8 cellular contexts compared by ENCODE assay signal in the genomic region with DNA sequence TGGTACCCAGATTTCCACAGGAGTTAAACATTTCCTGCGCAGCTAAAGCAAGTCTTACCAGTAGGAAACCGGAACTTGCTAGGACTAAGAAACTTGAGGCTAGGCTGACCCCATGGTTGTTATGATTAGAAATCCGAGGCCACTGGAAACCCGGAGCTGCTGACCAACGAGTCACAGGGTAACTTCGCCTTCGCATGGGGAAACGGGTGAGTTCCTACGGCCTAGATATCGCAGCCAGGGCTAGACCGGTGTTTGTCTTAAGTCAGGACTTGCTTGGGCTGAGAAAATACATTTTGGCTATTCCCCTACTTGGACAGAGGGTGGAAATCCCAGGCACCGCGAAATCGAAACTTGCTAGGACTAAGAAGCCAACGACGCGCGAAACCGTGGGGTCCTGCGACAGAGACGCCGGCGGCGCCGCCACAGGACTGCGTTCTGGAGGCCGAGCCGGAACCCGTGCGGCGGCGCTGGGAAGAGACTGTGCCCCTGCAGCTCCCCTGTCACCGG. TPM values are rescaled to one million over a fixed set of nuclear protein-coding genes. Genes with fewer than 3 reads are reported as not detected.
DNase-seq lines count a peak whose midpoint lies in the region; ATAC-seq, FAIRE-seq and TF ChIP-seq lines count a peak whose summit lies in the region.

No MANE protein-coding gene starts in this region.

- H3K4me3 ChIP-seq in BE2C (ENCODE audit: low read depth, low read length), result peak overlapping the region; percentile 81
- H3K4me3 ChIP-seq in neutrophil (ENCODE audit: low read depth in 1 of 2, low read length in 1 of 2), result peak overlapping the region; percentile 79

- peaks cover 47% of the 10 kb centered on the region for H3K4me1 Mint-ChIP-seq in activated T-cell treated with anti-CD3 and anti-CD28 coated beads, Interleukin-2, amount 50 U/mL, for 4 hours (ENCODE audit: low read depth)

- peaks cover 3% of the 10 kb centered on the region for H3K36me3 Mint-ChIP-seq in activated T-cell treated with anti-CD3 and anti-CD28 coated beads, Interleukin-2, amount 50 U/mL, for 4 hours (ENCODE audit: insufficient read depth)

- peaks cover 35% of the 10 kb centered on the region for H3K27me3 ChIP-seq in BE2C
- H3K27me3 ChIP-seq in neutrophil, result no peaks in the 10 kb centered on the region

- H3K27ac ChIP-seq in neutrophil, result peak overlapping the region; percentile 96

- H3K36me3 ChIP-seq in BE2C (no peaks in the 10 kb centered on the region), neutrophil (no peaks in the 10 kb centered on the region)

- no peaks in the 10 kb centered on the region for H3K9me3 ChIP-seq in BE2C
- no peaks in the 10 kb centered on the region for H3K9me3 ChIP-seq in neutrophil

- FAIRE-seq in urothelium cell line (lab: Jason Lieb, UNC), result no peak

- ATAC-seq in GM19025 (IDR thresholded peaks at IDR 0.05; ENCODE audit: low read depth, unreplicated experiment), result peak; percentile 16
- ATAC-seq in HG03196 (IDR thresholded peaks at IDR 0.05; ENCODE audit: unreplicated experiment), result peak; percentile 23
- ATAC-seq in activated T-cell treated with anti-CD3 and anti-CD28 coated beads, Interleukin-2, amount 50 U/mL, for 4 hours, result peak; percentile 26 to 36

- H3K4me1 ChIP-seq in BE2C (no peaks in the 10 kb centered on the region), neutrophil (ENCODE audit: control insufficient read depth in 1 of 2, insufficient read depth in 1 of 2, low read depth in 1 of 2, low read length in 1 of 2) (peaks cover 37 to 44% of the 10 kb centered on the region in 2 experiments)

- TF ChIP-seq CTCF in BE2C (IDR thresholded peaks at IDR 0.05; ENCODE audit: low read depth, low read length), result no peak; the same call in 1 of the 2 replicates
- TF ChIP-seq CTCF in neutrophil (IDR thresholded peaks at IDR 0.05), result no peak

- peak; percentile 75 for DNase-seq in BE2C
- DNase-seq in NCI-H748 (lab: John Stamatoyannopoulos, UW; ENCODE audit: unreplicated experiment), result peak; percentile 95
- DNase-seq in activated T-cell treated with anti-CD3 and anti-CD28 coated beads, Interleukin-2, amount 50 U/mL, for 4 hours, result peak; percentile 63
- peak; percentile 78 for DNase-seq in globus pallidus (ENCODE audit: low spot score)
- DNase-seq in urothelium cell line (ENCODE audit: low spot score), result no peak

- no peaks in the 10 kb centered on the region for H3K27me3 Mint-ChIP-seq in activated T-cell treated with anti-CD3 and anti-CD28 coated beads, Interleukin-2, amount 50 U/mL, for 4 hours (ENCODE audit: low read depth)

- no peaks in the 10 kb centered on the region for H3K9me3 Mint-ChIP-seq in activated T-cell treated with anti-CD3 and anti-CD28 coated beads, Interleukin-2, amount 50 U/mL, for 4 hours

- H3K4me3 Mint-ChIP-seq in activated T-cell treated with anti-CD3 and anti-CD28 coated beads, Interleukin-2, amount 50 U/mL, for 4 hours, result peak overlapping the region; percentile 92

RNA-seq across cellular contexts. Expression of gene ANXA2R, which starts 1.6 kb away (rescaled TPM):
- 7.1 TPM for polyA plus RNA-seq in BE2C (2012; ENCODE audit: insufficient read depth, insufficient read length, low read depth)
- total RNA-seq in activated T-cell treated with anti-CD3 and anti-CD28 coated beads, Interleukin-2, amount 50 U/mL, for 4 hours, result 1 to 10 TPM; 2.6 to 4.0 (median 3.5) TPM
